Comparison of ENCODE assay signal across 1 cellular context in the genomic region with DNA sequence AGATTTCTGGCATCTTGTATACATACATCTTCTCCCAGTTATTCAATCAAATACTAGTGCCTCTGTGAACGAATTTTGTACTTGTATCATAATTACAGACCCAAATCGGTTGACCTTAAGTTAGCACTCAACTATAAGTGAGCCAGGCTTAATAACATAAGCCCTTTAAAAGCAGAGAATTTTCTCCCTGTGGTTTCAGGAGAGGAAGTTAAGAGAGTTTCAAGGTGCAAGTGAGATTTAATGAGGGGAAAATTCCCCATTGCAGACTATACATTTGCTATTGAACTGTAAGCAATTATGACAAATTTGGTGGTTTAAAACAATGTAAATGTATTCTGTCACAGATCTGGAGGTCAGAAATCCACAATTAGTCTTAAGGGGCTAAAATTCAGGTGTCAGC.
TF ChIP-seq lines count a peak whose summit lies in the region.

No MANE protein-coding gene starts in this region.

TF ChIP-seq in GM12878, 131 proteins besides CTCF, POLR2A, EP300 and RAD21:
- TF ChIP-seq RCOR1 (conservative IDR thresholded peaks at IDR 0.05; ENCODE audit: low read depth, low read length) (no peak), BMI1 (IDR thresholded peaks at IDR 0.05; ENCODE audit: borderline replicate concordance) (peak; percentile 67), ZNF24 (IDR thresholded peaks at IDR 0.05) (0 out of 2 replicates have a peak, but pooled peaks have one; percentile 54), HDAC2 (IDR thresholded peaks at IDR 0.05) (no peak), FOXK2 (IDR thresholded peaks at IDR 0.05) (no peak), RUNX3 (IDR thresholded peaks at IDR 0.05; ENCODE audit: low read length) (peak; percentile 68), CBX3 (IDR thresholded peaks at IDR 0.05; ENCODE audit: borderline replicate concordance, low read depth) (no peak), IKZF1 (conservative IDR thresholded peaks at IDR 0.05) (peak; percentile 81), DPF2 (IDR thresholded peaks at IDR 0.05) (peak; percentile 78; the same call in 1 of the 2 replicates), BHLHE40 (IDR thresholded peaks at IDR 0.05; ENCODE audit: borderline replicate concordance in 1 of 2, low read depth in 2 of 2, low read length in 1 of 2) (peak; percentile 12 to 17; a peak in 1 of 4 replicates), NRF1 (conservative IDR thresholded peaks at IDR 0.05; ENCODE audit: low read depth, low read length) (no peak), CREM (IDR thresholded peaks at IDR 0.05; ENCODE audit: low read depth) (no peak), SUPT20H (IDR thresholded peaks at IDR 0.05; ENCODE audit: borderline replicate concordance, control insufficient read depth, low read depth, low read length) (no peak), TBL1XR1 (IDR thresholded peaks at IDR 0.05; ENCODE audit: low read depth, low read length) (no peak), ZNF217 (IDR thresholded peaks at IDR 0.05) (peak; percentile 78; the same call in 1 of the 2 replicates), SKIL (IDR thresholded peaks at IDR 0.05; ENCODE audit: low read depth, poor library complexity, severe bottlenecking) (peak; percentile 46), MTA2 (IDR thresholded peaks at IDR 0.05; ENCODE audit: low read depth) (peak; percentile 99), ZBTB40 (IDR thresholded peaks at IDR 0.05; ENCODE audit: borderline replicate concordance) (no peak), POLR2AphosphoS5 (IDR thresholded peaks at IDR 0.05; ENCODE audit: low read length) (no peak), ATF7 (IDR thresholded peaks at IDR 0.05; ENCODE audit: low read depth) (peak; percentile 34; the same call in 1 of the 2 replicates), NR2C1 (IDR thresholded peaks at IDR 0.05) (no peak), NFIC (IDR thresholded peaks at IDR 0.05; ENCODE audit: low read depth, low read length) (no peak), IKZF2 (IDR thresholded peaks at IDR 0.05) (peak; percentile 88 to 89; a peak in 3 of 4 replicates), SPI1 (IDR thresholded peaks at IDR 0.05; ENCODE audit: borderline replicate concordance, insufficient read depth, low read depth, low read length) (peak; percentile 54; the same call in 1 of the 2 replicates), SIX5 (IDR thresholded peaks at IDR 0.05; ENCODE audit: low read depth, low read length, severe bottlenecking) (no peak), BCL11A (IDR thresholded peaks at IDR 0.05; ENCODE audit: low read depth, low read length) (peak; percentile 68; the same call in 1 of the 2 replicates), REST (IDR thresholded peaks at IDR 0.05; ENCODE audit: low read depth, low read length) (no peak), PAX5 (IDR thresholded peaks at IDR 0.05; ENCODE audit: borderline replicate concordance, low read depth, low read length) (no peak), JUNB (IDR thresholded peaks at IDR 0.05) (no peak), NBN (IDR thresholded peaks at IDR 0.05) (0 out of 2 replicates have a peak, but pooled peaks have one; percentile 51), NR2F1 (conservative IDR thresholded peaks at IDR 0.05) (peak; percentile 72), PKNOX1 (IDR thresholded peaks at IDR 0.05) (no peak), EZH2 (IDR thresholded peaks at IDR 0.05; ENCODE audit: borderline replicate concordance, control insufficient read depth, low read depth, low read length) (no peak)
- TF ChIP-seq, protein P1, sequence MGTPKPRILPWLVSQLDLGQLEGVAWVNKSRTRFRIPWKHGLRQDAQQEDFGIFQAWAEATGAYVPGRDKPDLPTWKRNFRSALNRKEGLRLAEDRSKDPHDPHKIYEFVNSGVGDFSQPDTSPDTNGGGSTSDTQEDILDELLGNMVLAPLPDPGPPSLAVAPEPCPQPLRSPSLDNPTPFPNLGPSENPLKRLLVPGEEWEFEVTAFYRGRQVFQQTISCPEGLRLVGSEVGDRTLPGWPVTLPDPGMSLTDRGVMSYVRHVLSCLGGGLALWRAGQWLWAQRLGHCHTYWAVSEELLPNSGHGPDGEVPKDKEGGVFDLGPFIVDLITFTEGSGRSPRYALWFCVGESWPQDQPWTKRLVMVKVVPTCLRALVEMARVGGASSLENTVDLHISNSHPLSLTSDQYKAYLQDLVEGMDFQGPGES (IDR thresholded peaks at IDR 0.05), result no peak
- TF ChIP-seq, protein P2, sequence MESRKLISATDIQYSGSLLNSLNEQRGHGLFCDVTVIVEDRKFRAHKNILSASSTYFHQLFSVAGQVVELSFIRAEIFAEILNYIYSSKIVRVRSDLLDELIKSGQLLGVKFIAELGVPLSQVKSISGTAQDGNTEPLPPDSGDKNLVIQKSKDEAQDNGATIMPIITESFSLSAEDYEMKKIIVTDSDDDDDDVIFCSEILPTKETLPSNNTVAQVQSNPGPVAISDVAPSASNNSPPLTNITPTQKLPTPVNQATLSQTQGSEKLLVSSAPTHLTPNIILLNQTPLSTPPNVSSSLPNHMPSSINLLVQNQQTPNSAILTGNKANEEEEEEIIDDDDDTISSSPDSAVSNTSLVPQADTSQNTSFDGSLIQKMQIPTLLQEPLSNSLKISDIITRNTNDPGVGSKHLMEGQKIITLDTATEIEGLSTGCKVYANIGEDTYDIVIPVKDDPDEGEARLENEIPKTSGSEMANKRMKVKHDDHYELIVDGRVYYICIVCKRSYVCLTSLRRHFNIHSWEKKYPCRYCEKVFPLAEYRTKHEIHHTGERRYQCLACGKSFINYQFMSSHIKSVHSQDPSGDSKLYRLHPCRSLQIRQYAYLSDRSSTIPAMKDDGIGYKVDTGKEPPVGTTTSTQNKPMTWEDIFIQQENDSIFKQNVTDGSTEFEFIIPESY (IDR thresholded peaks at IDR 0.05), result no peak
- TF ChIP-seq, protein P3, sequence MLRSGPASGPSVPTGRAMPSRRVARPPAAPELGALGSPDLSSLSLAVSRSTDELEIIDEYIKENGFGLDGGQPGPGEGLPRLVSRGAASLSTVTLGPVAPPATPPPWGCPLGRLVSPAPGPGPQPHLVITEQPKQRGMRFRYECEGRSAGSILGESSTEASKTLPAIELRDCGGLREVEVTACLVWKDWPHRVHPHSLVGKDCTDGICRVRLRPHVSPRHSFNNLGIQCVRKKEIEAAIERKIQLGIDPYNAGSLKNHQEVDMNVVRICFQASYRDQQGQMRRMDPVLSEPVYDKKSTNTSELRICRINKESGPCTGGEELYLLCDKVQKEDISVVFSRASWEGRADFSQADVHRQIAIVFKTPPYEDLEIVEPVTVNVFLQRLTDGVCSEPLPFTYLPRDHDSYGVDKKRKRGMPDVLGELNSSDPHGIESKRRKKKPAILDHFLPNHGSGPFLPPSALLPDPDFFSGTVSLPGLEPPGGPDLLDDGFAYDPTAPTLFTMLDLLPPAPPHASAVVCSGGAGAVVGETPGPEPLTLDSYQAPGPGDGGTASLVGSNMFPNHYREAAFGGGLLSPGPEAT (IDR thresholded peaks at IDR 0.05; ENCODE audit: low read depth), result peak; percentile 82
